1 cellular context compared by ENCODE assay signal in the genomic region with DNA sequence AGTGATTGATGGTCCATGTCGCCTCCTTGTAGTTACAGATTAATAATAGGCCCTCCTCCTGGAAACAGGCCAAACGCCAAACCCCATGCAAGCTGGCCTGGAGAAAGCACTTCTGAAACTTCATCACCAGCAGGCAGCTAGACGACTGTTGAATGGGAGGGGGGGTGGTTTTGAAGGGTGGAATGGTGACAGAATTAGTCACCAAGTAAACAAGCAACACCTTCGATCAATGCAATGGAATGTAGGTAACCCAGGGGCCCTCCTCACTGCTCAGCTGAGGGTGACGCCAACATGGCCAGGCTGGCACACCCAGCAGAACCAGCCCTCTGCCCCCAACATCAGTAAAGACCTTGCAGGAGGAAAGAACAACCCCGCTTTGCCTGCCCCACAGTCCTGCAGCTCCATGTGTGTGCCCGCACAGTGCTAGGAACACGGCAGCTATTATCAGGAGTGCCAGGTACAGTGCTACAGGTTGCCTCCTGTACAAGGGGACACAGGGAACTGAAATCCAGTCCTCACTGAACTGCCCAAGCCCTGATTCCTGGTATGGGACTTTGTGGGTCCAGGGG.
TF ChIP-seq lines count a peak whose summit lies in the region.

No MANE protein-coding gene starts in this region.

TF ChIP-seq in HEK293, 187 proteins besides CTCF, POLR2A, EP300 and RAD21 (continued from another document):
- TF ChIP-seq, protein P1, sequence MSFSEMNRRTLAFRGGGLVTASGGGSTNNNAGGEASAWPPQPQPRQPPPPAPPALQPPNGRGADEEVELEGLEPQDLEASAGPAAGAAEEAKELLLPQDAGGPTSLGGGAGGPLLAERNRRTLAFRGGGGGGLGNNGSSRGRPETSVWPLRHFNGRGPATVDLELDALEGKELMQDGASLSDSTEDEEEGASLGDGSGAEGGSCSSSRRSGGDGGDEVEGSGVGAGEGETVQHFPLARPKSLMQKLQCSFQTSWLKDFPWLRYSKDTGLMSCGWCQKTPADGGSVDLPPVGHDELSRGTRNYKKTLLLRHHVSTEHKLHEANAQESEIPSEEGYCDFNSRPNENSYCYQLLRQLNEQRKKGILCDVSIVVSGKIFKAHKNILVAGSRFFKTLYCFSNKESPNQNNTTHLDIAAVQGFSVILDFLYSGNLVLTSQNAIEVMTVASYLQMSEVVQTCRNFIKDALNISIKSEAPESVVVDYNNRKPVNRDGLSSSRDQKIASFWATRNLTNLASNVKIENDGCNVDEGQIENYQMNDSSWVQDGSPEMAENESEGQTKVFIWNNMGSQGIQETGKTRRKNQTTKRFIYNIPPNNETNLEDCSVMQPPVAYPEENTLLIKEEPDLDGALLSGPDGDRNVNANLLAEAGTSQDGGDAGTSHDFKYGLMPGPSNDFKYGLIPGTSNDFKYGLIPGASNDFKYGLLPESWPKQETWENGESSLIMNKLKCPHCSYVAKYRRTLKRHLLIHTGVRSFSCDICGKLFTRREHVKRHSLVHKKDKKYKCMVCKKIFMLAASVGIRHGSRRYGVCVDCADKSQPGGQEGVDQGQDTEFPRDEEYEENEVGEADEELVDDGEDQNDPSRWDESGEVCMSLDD (tag by site-specific recombination; IDR thresholded peaks at IDR 0.05), result no peak
- TF ChIP-seq, protein P2, sequence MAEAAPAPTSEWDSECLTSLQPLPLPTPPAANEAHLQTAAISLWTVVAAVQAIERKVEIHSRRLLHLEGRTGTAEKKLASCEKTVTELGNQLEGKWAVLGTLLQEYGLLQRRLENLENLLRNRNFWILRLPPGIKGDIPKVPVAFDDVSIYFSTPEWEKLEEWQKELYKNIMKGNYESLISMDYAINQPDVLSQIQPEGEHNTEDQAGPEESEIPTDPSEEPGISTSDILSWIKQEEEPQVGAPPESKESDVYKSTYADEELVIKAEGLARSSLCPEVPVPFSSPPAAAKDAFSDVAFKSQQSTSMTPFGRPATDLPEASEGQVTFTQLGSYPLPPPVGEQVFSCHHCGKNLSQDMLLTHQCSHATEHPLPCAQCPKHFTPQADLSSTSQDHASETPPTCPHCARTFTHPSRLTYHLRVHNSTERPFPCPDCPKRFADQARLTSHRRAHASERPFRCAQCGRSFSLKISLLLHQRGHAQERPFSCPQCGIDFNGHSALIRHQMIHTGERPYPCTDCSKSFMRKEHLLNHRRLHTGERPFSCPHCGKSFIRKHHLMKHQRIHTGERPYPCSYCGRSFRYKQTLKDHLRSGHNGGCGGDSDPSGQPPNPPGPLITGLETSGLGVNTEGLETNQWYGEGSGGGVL (tag by site-specific recombination; IDR thresholded peaks at IDR 0.05), result peak; percentile 9; the same call in 1 of the 2 replicates
- TF ChIP-seq ZNF335 (tag by site-specific recombination; conservative IDR thresholded peaks at IDR 0.05) (peak; percentile 61), ZNF140 (tag by site-specific recombination; IDR thresholded peaks at IDR 0.05) (no peak), SCRT2 (tag by site-specific recombination; IDR thresholded peaks at IDR 0.05) (peak; percentile 85)
